In the genomic region with DNA sequence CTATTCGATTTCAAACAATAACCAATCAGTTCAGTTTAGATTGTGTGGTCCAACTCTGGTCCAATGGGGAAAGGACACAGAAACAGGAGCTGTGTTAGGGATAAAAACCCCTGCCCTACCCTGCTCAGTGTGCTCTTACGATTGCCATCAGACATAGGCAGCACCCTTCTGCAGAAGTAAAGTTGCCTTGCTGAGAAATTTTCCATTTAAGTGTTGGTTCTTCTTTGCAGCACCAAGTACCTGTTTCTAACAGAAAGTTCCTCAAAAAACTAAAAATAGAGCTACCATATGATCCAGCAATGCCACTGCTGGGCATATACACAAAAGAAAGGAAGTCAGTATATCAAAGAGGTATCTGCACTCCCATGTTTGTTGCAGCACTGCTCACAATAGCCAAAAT, we compare ENCODE assay signal across 7 cellular contexts.
"Had no signal": no experiment of that assay in that cellular context is flagged by ENCODE, and none has a peak within 500 bp of the region (broad histone marks: within the 10 kb centered on the region; RNA-seq: fewer than 3 reads in every experiment).

No MANE protein-coding gene starts in this region.

- DNase-seq: H9, HCEC 1CT, HFFc6, IMR-90 had no signal

- H3K4me3 ChIP-seq: GM23338, K562 had no signal

- H3K27ac ChIP-seq: HL-60 had no signal
